Comparison of ENCODE assay signal across 8 cellular contexts in genomic region chr2:74250189-74250631, GRCh38. TPM values are rescaled to one million over a fixed set of nuclear protein-coding genes. Genes with fewer than 3 reads are reported as not detected.
DNase-seq lines count a peak whose midpoint lies in the region; ATAC-seq and TF ChIP-seq lines count a peak whose summit lies in the region.

No MANE protein-coding gene starts in this region.

- BruUV-seq in Calu3 (replicated peaks; lab: Mats Ljungman, UMichigan), result no TSS peak

- H3K27ac ChIP-seq in left ventricle myocardium inferior (replicated peaks) (no peak overlapping the region), smooth muscle cell (ENCODE audit: low read depth) (no peak overlapping the region)

- H3K79me2 ChIP-seq in smooth muscle cell (ENCODE audit: low read depth), result no peaks in the 10 kb centered on the region

- no peak overlapping the region for H3K4me3 Mint-ChIP-seq in Calu3 (ENCODE audit: low read depth, unreplicated experiment)

- WGBS in smooth muscle cell (ENCODE audit: low lambda C conversion rate), result 32% methylated on average over 10 of the region's 10 CpGs

- H2AFZ ChIP-seq in smooth muscle cell (ENCODE audit: low read depth), result no peak overlapping the region

- no peaks in the 10 kb centered on the region for H4K20me1 ChIP-seq in smooth muscle cell (ENCODE audit: low read depth)

- no peaks in the 10 kb centered on the region for H3K36me3 Mint-ChIP-seq in Calu3 (ENCODE audit: insufficient read depth, unreplicated experiment)
- H3K36me3 Mint-ChIP-seq in activated naive CD4-positive, alpha-beta T cell treated with anti-CD3 and anti-CD28 coated beads, Interleukin-2, amount 50 U/mL, for 72 hours, result no peaks in the 10 kb centered on the region

- H3K4me1 ChIP-seq in left ventricle myocardium inferior (peaks cover 14% of the 10 kb centered on the region), smooth muscle cell (ENCODE audit: low read depth) (no peaks in the 10 kb centered on the region)

- CTCF ChIA-PET in Calu3 (lab: Charles Lee), result interaction anchor here (0.6 to 1.9 kb wide), 5 partner anchors 11 to 94 kb away, joined by 3 to 14 read pairs (median 4); no protein-coding TSS in a partner anchor

- no peak overlapping the region for H3K27ac Mint-ChIP-seq in Calu3 (ENCODE audit: unreplicated experiment)
- peak overlapping the region; percentile 22 to 51 for H3K27ac Mint-ChIP-seq in activated naive CD4-positive, alpha-beta T cell treated with anti-CD3 and anti-CD28 coated beads, Interleukin-2, amount 50 U/mL, for 72 hours

- H3K9me3 Mint-ChIP-seq in Calu3 (ENCODE audit: low read depth, unreplicated experiment), result no peaks in the 10 kb centered on the region
- no peaks in the 10 kb centered on the region for H3K9me3 Mint-ChIP-seq in activated naive CD4-positive, alpha-beta T cell treated with anti-CD3 and anti-CD28 coated beads, Interleukin-2, amount 50 U/mL, for 72 hours

- no peaks in the 10 kb centered on the region for H3K4me1 Mint-ChIP-seq in Calu3 (ENCODE audit: low read depth, unreplicated experiment)

- peak; percentile 54 for DNase-seq in Calu3
- peak; percentile 61 for DNase-seq in SK-MEL-5 (ENCODE audit: low read depth, low spot score)
- DNase-seq in activated naive CD4-positive, alpha-beta T cell treated with anti-CD3 and anti-CD28 coated beads, Interleukin-2, amount 50 U/mL, for 72 hours (ENCODE audit: low spot score in 2 of 2), result peak in 1 of 2 donors; percentile 60
- DNase-seq in left ventricle myocardium inferior, result no peak
- no peak for DNase-seq in smooth muscle cell (lab: John Stamatoyannopoulos, UW; ENCODE audit: unreplicated experiment)

- no peak overlapping the region for H3K9ac ChIP-seq in smooth muscle cell (ENCODE audit: low read depth)

- H3K4me3 ChIP-seq in left ventricle myocardium inferior (no peak overlapping the region), smooth muscle cell (no peak overlapping the region)

- H3K27me3 Mint-ChIP-seq in Calu3 (ENCODE audit: unreplicated experiment), result no peaks in the 10 kb centered on the region

- H3K36me3 ChIP-seq in left ventricle myocardium inferior (no peaks in the 10 kb centered on the region), smooth muscle cell (ENCODE audit: low read depth) (no peaks in the 10 kb centered on the region)

- H3K27me3 ChIP-seq in left ventricle myocardium inferior (ENCODE audit: low read depth) (no peaks in the 10 kb centered on the region), smooth muscle cell (ENCODE audit: low read depth) (no peaks in the 10 kb centered on the region)

- TF ChIP-seq CTCF in Calu3 (IDR thresholded peaks at IDR 0.05; ENCODE audit: unreplicated experiment) (peak; percentile 87), left ventricle myocardium inferior (IDR thresholded peaks at IDR 0.05; ENCODE audit: borderline replicate concordance) (peak; percentile 79), smooth muscle cell (IDR thresholded peaks at IDR 0.05; ENCODE audit: borderline replicate concordance, insufficient read depth, poor library complexity, severe bottlenecking) (peak; percentile 87)

- ATAC-seq in HG02798 (IDR thresholded peaks at IDR 0.05; ENCODE audit: poor library complexity, unreplicated experiment) (peak; percentile 51), GM21390 (IDR thresholded peaks at IDR 0.05; ENCODE audit: unreplicated experiment) (no peak), HG03139 (IDR thresholded peaks at IDR 0.05; ENCODE audit: unreplicated experiment) (no peak)
- peak; percentile 79 to 86 for ATAC-seq in activated naive CD4-positive, alpha-beta T cell treated with anti-CD3 and anti-CD28 coated beads, Interleukin-2, amount 50 U/mL, for 72 hours

- no peak overlapping the region for H3K4me2 ChIP-seq in smooth muscle cell

- no peaks in the 10 kb centered on the region for H3F3A ChIP-seq in smooth muscle cell (ENCODE audit: low read depth)

- intact Hi-C loops in Calu3 (cut with micrococcal nuclease; ENCODE audit: unreplicated experiment), result loop anchor here (2.0 to 10.0 kb wide), 3 partner anchors 85 to 335 kb away; no protein-coding TSS in a partner anchor
- intact Hi-C loops in left ventricle myocardium inferior (cut with micrococcal nuclease), result no loop called here

- in situ Hi-C loops in SK-MEL-5 (cut with HindIII; ENCODE audit: low pct_unique_long_range_greater_than_20kb, low sequenced_read_pairs), result no loop called here

- H3K9me3 ChIP-seq in left ventricle myocardium inferior (replicated peaks) (no peaks in the 10 kb centered on the region), smooth muscle cell (replicated peaks; ENCODE audit: low read depth) (no peaks in the 10 kb centered on the region)

RNA-seq across cellular contexts. Expression of gene MTHFD2, which starts 51.8 kb away (rescaled TPM):
- 177 and 205 TPM in 2 replicates for total RNA-seq in Calu3 (2022)
- 319 and 361 TPM in 2 replicates for total RNA-seq in SK-MEL-5 (2014; rRNA removed; shearing (Covaris generic))
- 242 and 338 TPM in 2 replicates for polyA plus RNA-seq in SK-MEL-5 (2015; cell fraction: cytosol; rRNA removed)
- polyA plus RNA-seq in SK-MEL-5 (2015; cell fraction: nucleus; rRNA removed), result 145 and 167 TPM in 2 replicates
- 100 to 1,000 TPM; 413 to 484 TPM for total RNA-seq in activated naive CD4-positive, alpha-beta T cell treated with anti-CD3 and anti-CD28 coated beads, Interleukin-2, amount 50 U/mL, for 72 hours
- 17.8 TPM for total RNA-seq in left ventricle myocardium inferior
- 136 and 159 TPM in 2 replicates for total RNA-seq in smooth muscle cell
- 63.6 and 74.2 TPM in 2 replicates for polyA plus RNA-seq in smooth muscle cell

Comparison
In these comparisons a context has a peak if more than half of its experiments do, and no peak if none do; other contexts are left out.
1. DNase-seq: peak in Calu3 (single experiment) and SK-MEL-5 (single experiment); none in left ventricle myocardium inferior (single experiment) and smooth muscle cell (single experiment).
2. ATAC-seq: peak in HG02798 (single experiment) and activated naive CD4-positive, alpha-beta T cell treated with anti-CD3 and anti-CD28 coated beads, Interleukin-2, amount 50 U/mL, for 72 hours (2 of 2); none in GM21390 (single experiment) and HG03139 (single experiment).
3. Peak in every context shown above with its lines, with median percentiles within 50 percentile points of each other: CTCF ChIP-seq.